Comparison of ENCODE assay signal across 9 cellular contexts in genomic region chr7:47452295-47452694, GRCh38.
DNase-seq lines count a peak whose midpoint lies in the region; TF ChIP-seq lines count a peak whose summit lies in the region.
"Had no signal": no experiment of that assay in that cellular context is flagged by ENCODE, and none has a peak within 500 bp of the region (broad histone marks: within the 10 kb centered on the region; RNA-seq: fewer than 3 reads in every experiment).

No MANE protein-coding gene starts in this region.

- TF ChIP-seq POLR2A in Peyer's patch (IDR thresholded peaks at IDR 0.05) (no peak), testis (IDR thresholded peaks at IDR 0.05) (no peak)

- no peaks in the 10 kb centered on the region for H3K9me3 Mint-ChIP-seq in mesothelial cell of epicardium

- CTCF ChIA-PET in mammary epithelial cell (lab: Charles Lee; ENCODE audit: low non-redundant PET) = no interaction called here

- H3K9me3 ChIP-seq in Peyer's patch (no peaks in the 10 kb centered on the region), mammary epithelial cell (replicated peaks; ENCODE audit: insufficient read depth, low read length) (no peaks in the 10 kb centered on the region), testis (no peaks in the 10 kb centered on the region)

- peaks cover 41% of the 10 kb centered on the region for H3K4me1 Mint-ChIP-seq in mesothelial cell of epicardium

- H3K4me1 ChIP-seq in Peyer's patch (peaks cover 0 to 39% (median 5%) of the 10 kb centered on the region in 4 donors), mammary epithelial cell (ENCODE audit: insufficient read depth, low read length) (peaks cover 24% of the 10 kb centered on the region), testis (peaks cover 16% of the 10 kb centered on the region)

- H3K27ac Mint-ChIP-seq in mesothelial cell of epicardium = peak overlapping the region; percentile 90

- no peaks in the 10 kb centered on the region for H4K20me1 ChIP-seq in mammary epithelial cell (ENCODE audit: insufficient read depth, low read length)

- H3K36me3 ChIP-seq in Peyer's patch (no peaks in the 10 kb centered on the region), mammary epithelial cell (ENCODE audit: insufficient read depth, low read length) (no peaks in the 10 kb centered on the region), testis (ENCODE audit: low read depth, missing control alignments) (no peaks in the 10 kb centered on the region)

- H3K4me2 ChIP-seq in mammary epithelial cell (ENCODE audit: insufficient read depth, low read depth, low read length) = peak overlapping the region; percentile 91

- H3K4me3 ChIP-seq in Peyer's patch (no peak overlapping the region), mammary epithelial cell (replicated peaks in 1 of 3; ENCODE audit: insufficient read depth in 1 of 3, low read depth in 2 of 3, low read length in 3 of 3) (peak overlapping the region in 1 of 3 experiments; percentile 47), testis (no peak overlapping the region)

- no TSS peak for BruUV-seq in mammary epithelial cell (replicated peaks; lab: Mats Ljungman, UMichigan)

- TF ChIP-seq CTCF in Peyer's patch (IDR thresholded peaks at IDR 0.05) = no peak
- no peak for TF ChIP-seq CTCF in mammary epithelial cell (conservative IDR thresholded peaks at IDR 0.05 in 1 of 2, IDR thresholded peaks at IDR 0.05 in 1 of 2; ENCODE audit: extremely low read depth in 1 of 2, insufficient read depth in 1 of 2, low read depth in 1 of 2, low read length in 2 of 2)
- TF ChIP-seq CTCF in mesothelial cell of epicardium (IDR thresholded peaks at IDR 0.05; ENCODE audit: unreplicated experiment) = no peak
- TF ChIP-seq CTCF in testis (IDR thresholded peaks at IDR 0.05) = no peak
- no peak for TF ChIP-seq CTCF in GM20000 (IDR thresholded peaks at IDR 0.05; ENCODE audit: extremely low read depth, missing control alignments)

- peaks cover 11% of the 10 kb centered on the region for H3K36me3 Mint-ChIP-seq in mesothelial cell of epicardium

- DNase-seq in Peyer's patch = no peak
- DNase-seq in mammary epithelial cell = no peak
- DNase-seq in mesothelial cell of epicardium (ENCODE audit: low spot score in 2 of 2, unreplicated experiment in 2 of 2) = no peak
- DNase-seq in testis = no peak
- DNase-seq in stimulated activated CD4-positive, alpha-beta T cell treated with anti-CD3 and anti-CD28 coated beads, Interleukin-4, amount 100 ng/mL, for 1 hour = no peak
- no peak for DNase-seq in NCI-H1436 (lab: John Stamatoyannopoulos, UW)
- no peak for DNase-seq in inferior parietal cortex (ENCODE audit: extremely low spot score)
- DNase-seq in GM20000 (ENCODE audit: low spot score) = no peak
- DNase-seq: NCI-H510A treated with DMSO at 0.1 percent for 48 hours had no signal

- no peaks in the 10 kb centered on the region for H3K27me3 Mint-ChIP-seq in mesothelial cell of epicardium (ENCODE audit: low read depth)

- H3K79me2 ChIP-seq in mammary epithelial cell (ENCODE audit: insufficient read depth, low read length) = peaks cover 6% of the 10 kb centered on the region

- H3K27me3 ChIP-seq in Peyer's patch (no peaks in the 10 kb centered on the region), mammary epithelial cell (ENCODE audit: insufficient read depth, low read length) (no peaks in the 10 kb centered on the region), testis (no peaks in the 10 kb centered on the region)

- intact Hi-C loops in mammary epithelial cell (cut with micrococcal nuclease) (no loop called here), testis (cut with DNase I; ENCODE audit: low total_unique reads) (no loop called here)

- peak overlapping the region; percentile 71 for H2AFZ ChIP-seq in mammary epithelial cell (ENCODE audit: low read depth, low read length)

- no peak overlapping the region for H3K4me3 Mint-ChIP-seq in mesothelial cell of epicardium

- dilution Hi-C loops in mammary epithelial cell (cut with HindIII; ENCODE audit: low sequenced_read_pairs) = no loop called here

- H3K27ac ChIP-seq in Peyer's patch (peak overlapping the region; percentile 33 to 72 (median 54)), mammary epithelial cell (ENCODE audit: insufficient read depth, low read depth, low read length) (no peak overlapping the region), testis (peak overlapping the region; percentile 68 to 71)

- 79% methylated on average over 3 of the region's 3 CpGs for WGBS in mammary epithelial cell (ENCODE audit: low coverage, missing lambda C conversion rate)
- 41 to 82% methylated on average over 2 to 3 of the region's 3 CpGs for WGBS in testis, 2 donors

- in situ Hi-C loops in mammary epithelial cell (cut with MboI; ENCODE audit: low sequenced_read_pairs in 2 of 2) = no loop called here

- H3K9ac ChIP-seq in mammary epithelial cell (ENCODE audit: insufficient read depth, low read length) = peak overlapping the region; percentile 25
